ENCODE assay signal across 8 cellular contexts in the genomic region with DNA sequence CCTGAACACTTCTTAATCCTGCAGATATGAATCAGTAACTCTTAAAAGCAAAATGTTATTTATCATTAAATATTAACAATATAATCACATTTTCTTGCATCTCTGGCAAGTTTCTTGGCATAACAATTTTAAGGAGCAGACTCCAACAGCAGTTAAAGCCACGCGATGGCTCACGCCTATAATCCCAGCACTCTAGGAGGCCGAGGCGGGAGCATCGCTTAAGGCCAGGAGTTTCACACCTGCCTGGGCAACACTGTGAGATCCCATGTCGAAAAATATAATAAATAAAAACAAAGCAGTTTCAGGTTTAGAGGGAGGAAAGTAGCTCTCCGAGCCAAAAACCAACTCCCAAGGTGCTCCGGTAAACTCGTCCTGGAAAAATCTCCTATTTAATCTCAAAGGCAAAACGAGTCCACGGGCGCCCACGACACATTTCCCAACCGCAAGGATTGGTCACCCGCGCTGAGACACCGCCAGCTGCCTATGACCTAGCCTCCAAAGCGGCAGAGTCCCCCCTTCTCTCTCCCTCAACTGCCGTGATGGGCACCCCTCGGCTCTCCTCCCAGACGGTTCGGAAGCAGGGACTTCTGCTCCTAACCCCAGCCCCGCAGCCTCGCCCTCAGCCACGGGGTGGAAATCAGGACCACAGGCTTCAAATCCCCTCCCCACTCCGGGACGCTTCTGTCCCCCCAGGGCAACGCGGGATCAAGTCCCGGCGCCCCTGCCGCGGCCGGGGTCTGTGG. TPM values are rescaled to one million over a fixed set of nuclear protein-coding genes. Genes with fewer than 3 reads are reported as not detected.
A peak's percentile ranks its signal among the peaks of the same experiment; 100 is the strongest.
DNase-seq lines count a peak whose midpoint lies in the region; TF ChIP-seq lines count a peak whose summit lies in the region.
"Not testable (repeated sequence)": the region's sequence is repeated elsewhere in the genome, so short reads cannot be mapped to it uniquely, and the experiment has no call there.

No MANE protein-coding gene starts in this region.

- not testable (repeated sequence) for H3K36me3 ChIP-seq in iPS-18a (ENCODE audit: control insufficient read depth, low read depth, low read length); osteoblast (ENCODE audit: insufficient read depth, low read length); thyroid gland

- not testable (repeated sequence) for H3K9me3 Mint-ChIP-seq in activated CD4-positive, alpha-beta T cell treated with anti-CD3 and anti-CD28 coated beads, Interleukin-2, amount 10 ng/mL, durations not matched to agents 7 days and 5 days

- H3K27ac ChIP-seq in cingulate gyrus (ENCODE audit: low read depth, low read length) (peak overlapping the region; percentile 83), osteoblast (ENCODE audit: low read depth, low read length) (peak overlapping the region; percentile 94), thyroid gland (peak overlapping the region; percentile 76 to 91 (median 89))
- not testable (repeated sequence) for H3K27ac ChIP-seq in iPS-18a (ENCODE audit: low read length)

- peak overlapping the region; percentile 73 for H3K9ac ChIP-seq in iPS-18a (ENCODE audit: low read length)

- POLR2A ChIA-PET in activated CD4-positive, alpha-beta T cell treated with anti-CD3 and anti-CD28 coated beads, Interleukin-2, amount 10 ng/mL, durations not matched to agents 7 days and 5 days (lab: Charles Lee), result not testable (repeated sequence)

- H3K27me3 Mint-ChIP-seq in activated CD4-positive, alpha-beta T cell treated with anti-CD3 and anti-CD28 coated beads, Interleukin-2, amount 10 ng/mL, durations not matched to agents 7 days and 5 days, result not testable (repeated sequence)

- peak overlapping the region; percentile 88 for H3K4me2 ChIP-seq in osteoblast (ENCODE audit: insufficient read depth, low read length)

- intact Hi-C loops in thyroid gland (cut with DNase I), result not testable (repeated sequence)

- H2AFZ ChIP-seq in osteoblast (ENCODE audit: low read length), result peak overlapping the region; percentile 32

- H3K36me3 Mint-ChIP-seq in activated CD4-positive, alpha-beta T cell treated with anti-CD3 and anti-CD28 coated beads, Interleukin-2, amount 10 ng/mL, durations not matched to agents 7 days and 5 days (ENCODE audit: low read depth), result not testable (repeated sequence)

- DNase-seq in Daoy (ENCODE audit: low read depth), result peak; percentile 32
- not testable (repeated sequence) for DNase-seq in HFF-Myc (ENCODE audit: extremely low read depth, low read depth); activated CD4-positive, alpha-beta T cell treated with anti-CD3 and anti-CD28 coated beads, Interleukin-2, amount 10 ng/mL, durations not matched to agents 7 days and 5 days; osteoblast (ENCODE audit: insufficient read length, low spot score, missing footprints)
- peak; percentile 42 for DNase-seq in LoVo (ENCODE audit: low spot score)
- peak in 1 of 2 donors; percentile 13 for DNase-seq in thyroid gland

- peaks cover 63% of the 10 kb centered on the region for H3K79me2 ChIP-seq in osteoblast (ENCODE audit: insufficient read depth, low read length)

- peaks cover 40% of the 10 kb centered on the region for H4K20me1 ChIP-seq in osteoblast (ENCODE audit: insufficient read depth, low read length)

- 4 to 8% methylated on average over 17 to 33 of the region's 35 CpGs for WGBS in thyroid gland, 2 donors

- TF ChIP-seq CTCF in HFF-Myc (IDR thresholded peaks at IDR 0.05; ENCODE audit: low read depth, low read length, missing control alignments); osteoblast (IDR thresholded peaks at IDR 0.05; ENCODE audit: extremely low read depth, low read depth, low read length); thyroid gland (IDR thresholded peaks at IDR 0.05): not testable (repeated sequence)

- H3K9me3 ChIP-seq in iPS-18a (ENCODE audit: control insufficient read depth, low read depth, low read length); osteoblast (ENCODE audit: low read depth, low read length); thyroid gland: not testable (repeated sequence)

- peak overlapping the region; percentile 95 for H3K4me3 Mint-ChIP-seq in activated CD4-positive, alpha-beta T cell treated with anti-CD3 and anti-CD28 coated beads, Interleukin-2, amount 10 ng/mL, durations not matched to agents 7 days and 5 days

- CTCF ChIA-PET in activated CD4-positive, alpha-beta T cell treated with anti-CD3 and anti-CD28 coated beads, Interleukin-2, amount 10 ng/mL, durations not matched to agents 7 days and 5 days (lab: Charles Lee), result interaction anchor here (0.5 to 0.8 kb wide), 2 partner anchors 44 to 469 kb away, joined by 3 read pairs; no protein-coding TSS in a partner anchor

- peak overlapping the region; percentile 97 for H3K4me3 ChIP-seq in HFF-Myc (replicated peaks; ENCODE audit: low read depth, low read length)
- H3K4me3 ChIP-seq in iPS-18a (ENCODE audit: low read length), result peak overlapping the region; percentile 81
- H3K4me3 ChIP-seq in osteoblast (ENCODE audit: insufficient read depth, low read length), result peak overlapping the region; percentile 92
- peak overlapping the region; percentile 71 to 79 (median 76) for H3K4me3 ChIP-seq in thyroid gland (replicated peaks in 1 of 3)

- not testable (repeated sequence) for H3K4me1 ChIP-seq in iPS-18a (ENCODE audit: control insufficient read depth, low read depth, low read length)
- H3K4me1 ChIP-seq in osteoblast (ENCODE audit: insufficient read depth, low read length), result peaks cover 22% of the 10 kb centered on the region
- H3K4me1 ChIP-seq in thyroid gland, result peaks cover 12 to 13% of the 10 kb centered on the region in 2 donors

- not testable (repeated sequence) for TF ChIP-seq POLR2A in thyroid gland (IDR thresholded peaks at IDR 0.05)

- H3K4me1 Mint-ChIP-seq in activated CD4-positive, alpha-beta T cell treated with anti-CD3 and anti-CD28 coated beads, Interleukin-2, amount 10 ng/mL, durations not matched to agents 7 days and 5 days, result peaks cover 45% of the 10 kb centered on the region

- peak overlapping the region; percentile 93 for H3K27ac Mint-ChIP-seq in activated CD4-positive, alpha-beta T cell treated with anti-CD3 and anti-CD28 coated beads, Interleukin-2, amount 10 ng/mL, durations not matched to agents 7 days and 5 days

- H3K27me3 ChIP-seq in iPS-18a (ENCODE audit: control insufficient read depth, insufficient read depth, low read length); osteoblast (ENCODE audit: insufficient read depth, low read length); thyroid gland: not testable (repeated sequence)

RNA-seq across cellular contexts. Expression of a gene that starts 37.5 kb away (rescaled TPM):
- 9.0 and 10.7 TPM in 2 replicates for total RNA-seq in Daoy (2014; rRNA removed; shearing (Covaris generic))
- total RNA-seq in activated CD4-positive, alpha-beta T cell treated with anti-CD3 and anti-CD28 coated beads, Interleukin-2, amount 10 ng/mL, durations not matched to agents 7 days and 5 days, result 10 to 100 TPM; 40.0 to 41.3 TPM
- total RNA-seq in osteoblast (14.8 and 17.7 TPM in 2 replicates), thyroid gland (10 to 100 TPM; 17.4 to 19.3 (median 18.1) TPM)
